Comparison of ENCODE assay signal across 9 cellular contexts in genomic region chr3:129603561-129603942, GRCh38. TPM values are rescaled to one million over a fixed set of nuclear protein-coding genes. Genes with fewer than 3 reads are reported as not detected.
A peak's percentile ranks its signal among the peaks of the same experiment; 100 is the strongest.
DNase-seq lines count a peak whose midpoint lies in the region; ATAC-seq and TF ChIP-seq lines count a peak whose summit lies in the region.
"Had no signal": no experiment of that assay in that cellular context is flagged by ENCODE, and none has a peak within 500 bp of the region (broad histone marks: within the 10 kb centered on the region; RNA-seq: fewer than 3 reads in every experiment).

No MANE protein-coding gene starts in this region.

- H3K36me3 ChIP-seq in CD8-positive, alpha-beta T cell (ENCODE audit: insufficient read depth, low read length), result no peaks in the 10 kb centered on the region
- no peaks in the 10 kb centered on the region for H3K36me3 ChIP-seq in SK-N-SH (replicated peaks in 1 of 2; ENCODE audit: control insufficient read depth in 1 of 2, insufficient read depth in 2 of 2, low read length in 1 of 2)

- peaks cover 14% of the 10 kb centered on the region for H3K27me3 Mint-ChIP-seq in CD8-positive, alpha-beta T cell (ENCODE audit: low read depth)

- peaks cover 15% of the 10 kb centered on the region for H3K4me1 ChIP-seq in CD8-positive, alpha-beta T cell (ENCODE audit: insufficient read depth, low read length)
- peaks cover 9 to 18% of the 10 kb centered on the region in 2 experiments; a peak in 2 of 4 replicates for H3K4me1 ChIP-seq in SK-N-SH (ENCODE audit: control insufficient read depth in 1 of 2, insufficient read depth in 2 of 2, low read depth in 1 of 2, low read length in 1 of 2)

- H3K27ac Mint-ChIP-seq in CD8-positive, alpha-beta T cell, result no peak overlapping the region
- H3K27ac Mint-ChIP-seq: activated naive CD8-positive, alpha-beta T cell had no signal

- H3K4me1 Mint-ChIP-seq in CD8-positive, alpha-beta T cell (ENCODE audit: low read depth), result peaks cover 35% of the 10 kb centered on the region

- peaks cover 2% of the 10 kb centered on the region for H3K36me3 Mint-ChIP-seq in CD8-positive, alpha-beta T cell
- H3K36me3 Mint-ChIP-seq: activated naive CD8-positive, alpha-beta T cell had no signal

- intact Hi-C loops in CD8-positive, alpha-beta T cell (cut with DNase I, micrococcal nuclease), result loop anchor here in 1 of 2 experiments (10.0 kb wide), 1 partner anchor 49 kb away; no protein-coding TSS in a partner anchor
- intact Hi-C loops in sciatic nerve (cut with DNase I), result loop anchor here (5.0 kb wide), 1 partner anchor 111 kb away; no protein-coding TSS in a partner anchor

- TF ChIP-seq EP300 in SK-N-SH (IDR thresholded peaks at IDR 0.05; ENCODE audit: borderline replicate concordance in 1 of 2, low read depth in 1 of 2, low read length in 1 of 2), result no peak

- H3K27me3 ChIP-seq in CD8-positive, alpha-beta T cell (ENCODE audit: insufficient read depth, low read length), result peaks cover 5% of the 10 kb centered on the region
- H3K27me3 ChIP-seq in SK-N-SH (ENCODE audit: insufficient read depth), result no peaks in the 10 kb centered on the region

- CTCF ChIA-PET in CD8-positive, alpha-beta T cell (lab: Charles Lee), result interaction anchor here (2.0 to 2.5 kb wide), 3 partner anchors 9 to 114 kb away, joined by 4 to 7 read pairs (median 7); no protein-coding TSS in a partner anchor
- CTCF ChIA-PET in SK-N-SH (lab: Yijun Ruan, JAX), result no interaction called here

- H3F3A ChIP-seq in SK-N-SH (replicated peaks; ENCODE audit: insufficient read depth), result peaks cover 9% of the 10 kb centered on the region

- peak overlapping the region; percentile 74; the same call in 1 of the 2 replicates for H3K4me2 ChIP-seq in SK-N-SH

- POLR2A ChIA-PET in CD8-positive, alpha-beta T cell (lab: Charles Lee), result no interaction called here
- POLR2A ChIA-PET in SK-N-SH (lab: Yijun Ruan, JAX), result no interaction called here

- no peak for TF ChIP-seq RAD21 in SK-N-SH (IDR thresholded peaks at IDR 0.05; ENCODE audit: low read length)

- H3K27ac ChIP-seq in CD8-positive, alpha-beta T cell (ENCODE audit: low read depth, low read length), result no peak overlapping the region
- H3K27ac ChIP-seq in SK-N-SH (ENCODE audit: low read depth in 2 of 2, low read length in 1 of 2), result peak overlapping the region in 1 of 2 experiments; percentile 71; a peak in 2 of 4 replicates

- no peak overlapping the region for H2AFZ ChIP-seq in SK-N-SH (ENCODE audit: low read depth)

- H4K20me1 ChIP-seq in SK-N-SH (ENCODE audit: insufficient read depth), result peaks cover 14% of the 10 kb centered on the region

- DNase-seq in CD8-positive, alpha-beta T cell, result no peak
- DNase-seq in SK-N-SH (no peak), fibroblast of villous mesenchyme (ENCODE audit: low read depth) (peak; percentile 81), sciatic nerve (ENCODE audit: low spot score) (no peak), C1 segment of cervical spinal cord (lab: John Stamatoyannopoulos, UW) (no peak)
- no peak for DNase-seq in activated CD4-positive, alpha-beta T cell treated with anti-CD3 and anti-CD28 coated beads, Interleukin-2, amount 50 U/mL, for 4 hours

- no peaks in the 10 kb centered on the region for H3K9me2 ChIP-seq in SK-N-SH

- ATAC-seq in CD8-positive, alpha-beta T cell, result no peak
- ATAC-seq in sciatic nerve (peak; percentile 1), GM18498 (IDR thresholded peaks at IDR 0.05; ENCODE audit: unreplicated experiment) (no peak), HG02870 (IDR thresholded peaks at IDR 0.05; ENCODE audit: unreplicated experiment) (no peak)

- peak overlapping the region; percentile 26; the same call in 1 of the 2 replicates for H3K9ac ChIP-seq in SK-N-SH

- WGBS in SK-N-SH (ENCODE audit: low lambda C conversion rate), result 62% methylated on average over 5 of the region's 7 CpGs

- no peak overlapping the region for H3K4me3 ChIP-seq in CD8-positive, alpha-beta T cell (ENCODE audit: low read depth, low read length)
- H3K4me3 ChIP-seq in SK-N-SH (ENCODE audit: low read depth in 2 of 2, low read length in 1 of 2) (no peak overlapping the region; a peak in 1 of 4 replicates), fibroblast of villous mesenchyme (ENCODE audit: low read depth, low read length) (peak overlapping the region; percentile 80)

- peak overlapping the region; percentile 96 for H3K4me3 Mint-ChIP-seq in CD8-positive, alpha-beta T cell

- H3K79me2 ChIP-seq in SK-N-SH (ENCODE audit: insufficient read depth), result peaks cover 34% of the 10 kb centered on the region

- TF ChIP-seq CTCF in CD8-positive, alpha-beta T cell (IDR thresholded peaks at IDR 0.05), result no peak
- TF ChIP-seq CTCF in SK-N-SH (IDR thresholded peaks at IDR 0.05), result no peak
- TF ChIP-seq CTCF in fibroblast of villous mesenchyme (IDR thresholded peaks at IDR 0.05; ENCODE audit: insufficient read depth, low read depth, low read length), result no peak

- H3K9me3 Mint-ChIP-seq in CD8-positive, alpha-beta T cell, result no peaks in the 10 kb centered on the region

- no peaks in the 10 kb centered on the region for H3K9me3 ChIP-seq in CD8-positive, alpha-beta T cell (ENCODE audit: low read length)
- no peaks in the 10 kb centered on the region for H3K9me3 ChIP-seq in SK-N-SH

TF ChIP-seq in SK-N-SH, 30 proteins besides CTCF, POLR2A, EP300 and RAD21:
- TF ChIP-seq GATA2 (CRISPR knock-in tag; IDR thresholded peaks at IDR 0.05), result no peak
- peak; percentile 2; the same call in 1 of the 2 replicates for TF ChIP-seq TCF12 (IDR thresholded peaks at IDR 0.05)

RNA-seq across cellular contexts. Expression of gene PLXND1, which starts 2.9 kb away (rescaled TPM):
- total RNA-seq in CD8-positive, alpha-beta T cell, result 10 to 100 TPM; 84.7 to 96.8 TPM
- polyA plus RNA-seq in SK-N-SH (2012; rRNA removed), result 43.0 and 53.5 TPM in 2 replicates
- 26.5 and 37.7 TPM in 2 replicates for polyA plus RNA-seq in SK-N-SH (2012; cell fraction: cytosol; rRNA removed)
- polyA plus RNA-seq in SK-N-SH (2012; cell fraction: nucleus; rRNA removed), result 122 and 155 TPM in 2 replicates
- total RNA-seq in fibroblast of villous mesenchyme (91.8 and 97.2 TPM in 2 replicates), sciatic nerve (319 TPM)
